In genomic region chr9:13181652-13182051, GRCh38 we compare ENCODE assay signal across 16 cellular contexts.
DNase-seq lines count a peak whose midpoint lies in the region; ATAC-seq and TF ChIP-seq lines count a peak whose summit lies in the region.
"Had no signal": no experiment of that assay in that cellular context is flagged by ENCODE, and none has a peak within 500 bp of the region (broad histone marks: within the 10 kb centered on the region; RNA-seq: fewer than 3 reads in every experiment).

No MANE protein-coding gene starts in this region.

- H3K36me3 ChIP-seq in upper lobe of right lung: peaks cover 5% of the 10 kb centered on the region

- TF ChIP-seq CTCF in RWPE1 (conservative IDR thresholded peaks at IDR 0.05; ENCODE audit: low read depth): no peak
- TF ChIP-seq CTCF in upper lobe of right lung (IDR thresholded peaks at IDR 0.05): no peak

- DNase-seq in NCI-H2171 treated with DMSO at 0.1 percent for 48 hours (lab: John Stamatoyannopoulos, UW): peak; percentile 4
- DNase-seq in NCI-H2171 (lab: John Stamatoyannopoulos, UW): no peak
- peak; percentile 70 for DNase-seq in RWPE1 (ENCODE audit: low spot score)
- peak; percentile 6 for DNase-seq in glomerular visceral epithelial cell (ENCODE audit: extremely low spot score)
- DNase-seq in upper lobe of right lung: no peak
- no peak for DNase-seq in OCI-M1 (lab: John Stamatoyannopoulos, UW)
- DNase-seq in activated CD4-positive, alpha-beta T cell treated with anti-CD3 and anti-CD28 coated beads, Interleukin-2, amount 50 U/mL, for 4 hours: no peak
- no peak for DNase-seq in iPS-NIHi7 (ENCODE audit: extremely low spot score)
- DNase-seq: activated CD4-positive, alpha-beta T cell treated with anti-CD3 and anti-CD28 coated beads, Interleukin-2, amount 50 U/mL, for 48 hours; body of pancreas; COR-L47; effector memory CD8-positive, alpha-beta T cell; KBM-7; NCI-H2107; thyroid gland had no signal

- no peaks in the 10 kb centered on the region for H3K4me1 ChIP-seq in upper lobe of right lung
- H3K4me1 ChIP-seq: body of pancreas, thyroid gland had no signal

- no peak overlapping the region for H3K27ac ChIP-seq in RWPE1
- H3K27ac ChIP-seq in upper lobe of right lung: no peak overlapping the region
- H3K27ac ChIP-seq: body of pancreas, thyroid gland had no signal

- POLR2A ChIA-PET in RWPE1 (lab: Yijun Ruan, JAX; ENCODE audit: low non-redundant PET): no interaction called here

- intact Hi-C loops in upper lobe of right lung (cut with DNase I): no loop called here

- H3K27me3 ChIP-seq in upper lobe of right lung: no peaks in the 10 kb centered on the region
- H3K27me3 ChIP-seq: body of pancreas, thyroid gland had no signal

- no peak overlapping the region for H3K4me3 ChIP-seq in upper lobe of right lung
- H3K4me3 ChIP-seq: body of pancreas, thyroid gland had no signal

- peak; percentile 45 for ATAC-seq in upper lobe of right lung
- ATAC-seq: body of pancreas; effector memory CD8-positive, alpha-beta T cell; Panc1 had no signal

- CTCF ChIA-PET in RWPE1 (lab: Yijun Ruan, JAX): no interaction called here

- H3K9me3 ChIP-seq in upper lobe of right lung: no peaks in the 10 kb centered on the region
- H3K9me3 ChIP-seq: body of pancreas, thyroid gland had no signal

Comparison
In these comparisons a context has a peak if more than half of its experiments do, and no peak if none do; other contexts are left out.
1. DNase-seq: peak in NCI-H2171 treated with DMSO at 0.1 percent for 48 hours (single experiment), RWPE1 (single experiment) and glomerular visceral epithelial cell (single experiment); none in NCI-H2171 (single experiment), upper lobe of right lung (single experiment), OCI-M1 (single experiment), activated CD4-positive, alpha-beta T cell treated with anti-CD3 and anti-CD28 coated beads, Interleukin-2, amount 50 U/mL, for 4 hours (0 of 2) and iPS-NIHi7 (single experiment).